8 cellular contexts compared by ENCODE assay signal in the genomic region with DNA sequence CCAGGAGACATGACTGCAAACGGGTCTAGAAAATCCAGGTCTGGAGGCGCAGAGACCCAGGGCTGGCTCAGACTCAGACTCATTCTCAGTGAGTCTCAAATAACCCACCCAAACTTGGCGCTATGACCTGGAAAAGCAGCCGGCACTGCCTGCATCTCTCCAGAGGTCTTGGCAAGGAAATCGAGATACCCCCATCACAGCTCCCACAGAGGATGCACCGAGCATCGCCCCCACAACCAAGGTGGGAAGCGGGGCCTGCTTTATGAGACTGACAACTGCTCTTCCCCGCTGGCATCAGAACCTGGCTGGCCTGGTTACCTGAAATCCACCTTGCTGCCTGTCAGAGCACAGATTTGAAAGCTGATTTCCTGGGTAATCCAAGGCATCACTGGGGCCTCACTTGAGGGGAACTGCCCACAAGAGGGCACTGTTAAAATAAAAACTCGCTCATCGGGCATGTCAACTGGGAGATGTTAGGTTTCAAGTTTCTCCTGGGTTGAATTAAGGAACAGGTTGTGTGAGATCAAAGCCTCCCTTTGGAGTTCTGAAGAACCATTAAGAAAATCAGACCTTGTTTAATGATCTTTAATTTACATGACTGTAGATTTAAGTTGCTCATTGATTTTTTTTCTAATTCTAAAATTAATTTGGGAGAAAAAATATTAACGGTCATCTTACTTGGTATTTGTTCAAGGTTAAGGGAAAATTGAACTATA. TPM values are rescaled to one million over a fixed set of nuclear protein-coding genes. Genes with fewer than 3 reads are reported as not detected.
DNase-seq lines count a peak whose midpoint lies in the region; ATAC-seq and TF ChIP-seq lines count a peak whose summit lies in the region.

No MANE protein-coding gene starts in this region.

- no peaks in the 10 kb centered on the region for H3K4me1 ChIP-seq in tibial artery

- H3K4me3 ChIP-seq in H7 (ENCODE audit: insufficient read depth, low read depth, low read length): no peak overlapping the region
- no peak overlapping the region for H3K4me3 ChIP-seq in astrocyte of the cerebellum (ENCODE audit: low read depth, low read length)
- H3K4me3 ChIP-seq in tibial artery: no peak overlapping the region

- no peaks in the 10 kb centered on the region for H3K9me3 ChIP-seq in tibial artery

- no peak overlapping the region for H3K27ac ChIP-seq in tibial artery

- TF ChIP-seq CTCF in astrocyte of the cerebellum (IDR thresholded peaks at IDR 0.05; ENCODE audit: low read depth, low read length, missing control alignments) (peak; percentile 66), tibial artery (IDR thresholded peaks at IDR 0.05) (peak; percentile 24 to 28)

- H3K36me3 ChIP-seq in H7 (replicated peaks; ENCODE audit: control insufficient read depth, insufficient read depth, low read length) (no peaks in the 10 kb centered on the region), tibial artery (peaks cover 0 to 21% (median 8%) of the 10 kb centered on the region in 3 donors)

- H3K27me3 ChIP-seq in H7 (ENCODE audit: control insufficient read depth, insufficient read depth, low read length) (no peaks in the 10 kb centered on the region), tibial artery (no peaks in the 10 kb centered on the region)

- ATAC-seq in GM18519 (IDR thresholded peaks at IDR 0.05; ENCODE audit: low FRiP score, unreplicated experiment): no peak
- no peak for ATAC-seq in activated CD4-positive, CD25-positive, alpha-beta regulatory T cell treated with anti-CD3 and anti-CD28 coated beads, Interleukin-2, amount 50 U/mL, for 24 hours

- in situ Hi-C loops in astrocyte of the cerebellum (cut with HindIII; ENCODE audit: low sequenced_read_pairs): no loop called here

- intact Hi-C loops in tibial artery (cut with DNase I; ENCODE audit: low total_unique reads): loop anchor here (10.0 kb wide), 1 partner anchor 237 kb away; no protein-coding TSS in a partner anchor

- DNase-seq in DMS 273 (lab: John Stamatoyannopoulos, UW; ENCODE audit: unreplicated experiment) (peak; percentile 90), H7 (peak; percentile 48), NCI-H460 (ENCODE audit: extremely low read depth, low read depth) (peak; percentile 65), astrocyte of the cerebellum (ENCODE audit: low read depth) (peak; percentile 12), inferior parietal cortex (ENCODE audit: extremely low spot score) (peak; percentile 62), tibial artery (no peak)

RNA-seq across cellular contexts. Expression of a gene that starts 55.0 kb away (rescaled TPM):
- total RNA-seq in H7 (2014; rRNA removed; shearing (Covaris generic)): 7.4 and 9.8 TPM in 2 replicates
- 14.5 and 18.0 TPM in 2 replicates for total RNA-seq in NCI-H460 (2014; rRNA removed; shearing (Covaris generic))
- polyA plus RNA-seq in NCI-H460 (2014; cell fraction: nucleus; rRNA removed): 15.1 and 20.5 TPM in 2 replicates

Comparison
In these comparisons a context has a peak if more than half of its experiments do, and no peak if none do; other contexts are left out.
1. DNase-seq: peak in DMS 273 (single experiment), H7 (single experiment), NCI-H460 (single experiment), astrocyte of the cerebellum (single experiment) and inferior parietal cortex (single experiment); none in tibial artery (0 of 2).